Comparison of ENCODE assay signal across 22 cellular contexts in the genomic region with DNA sequence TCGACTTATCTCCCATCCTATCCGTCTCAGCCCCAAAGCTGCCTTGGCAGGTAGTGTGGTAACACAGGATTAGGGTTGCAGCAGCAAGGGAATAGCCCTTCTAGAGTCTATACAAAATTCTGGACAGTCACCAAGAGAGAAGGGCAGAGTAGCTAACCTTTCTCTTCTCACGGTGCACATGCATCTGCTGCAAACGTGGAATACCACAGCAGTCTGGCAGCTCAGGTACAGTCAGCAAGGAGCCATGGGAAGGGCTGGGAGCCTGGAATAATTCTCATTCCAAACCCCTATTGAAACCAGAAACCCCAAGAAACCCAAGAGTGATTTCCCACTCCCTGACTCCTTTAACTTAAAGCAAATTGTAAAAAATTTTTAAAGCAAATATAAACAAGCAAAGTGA.
DNase-seq lines count a peak whose midpoint lies in the region; ATAC-seq, FAIRE-seq and TF ChIP-seq lines count a peak whose summit lies in the region.
"Had no signal": no experiment of that assay in that cellular context is flagged by ENCODE, and none has a peak within 500 bp of the region (broad histone marks: within the 10 kb centered on the region; RNA-seq: fewer than 3 reads in every experiment).

No MANE protein-coding gene starts in this region.

- TF ChIP-seq RAD21 in K562 (CRISPR knock-in tag; conservative IDR thresholded peaks at IDR 0.05 in 1 of 2, IDR thresholded peaks at IDR 0.05 in 1 of 2) = no peak

- CTCF ChIA-PET in K562 (lab: Yijun Ruan, JAX; ENCODE audit: low intra/inter-chr PET ratio) = no interaction called here

- no peaks in the 10 kb centered on the region; a peak in 1 of 5 replicates for H3K4me1 ChIP-seq in K562 (replicated peaks in 1 of 2; ENCODE audit: control insufficient read depth in 2 of 2, insufficient read depth in 2 of 2, low read length in 2 of 2)
- H3K4me1 ChIP-seq: BE2C had no signal

- no peak for FAIRE-seq in K562 (lab: Jason Lieb, UNC)
- FAIRE-seq: A204.1, G401.6, GM12891, GM19239 had no signal

- H3K79me2 ChIP-seq in K562 (ENCODE audit: control insufficient read depth, insufficient read depth, low read length) = no peaks in the 10 kb centered on the region

- peak; percentile 48 for DNase-seq in NCI-H82 (lab: John Stamatoyannopoulos, UW)
- DNase-seq in K562 (ENCODE audit: extremely low read depth in 1 of 4, low spot score in 3 of 4) = no peak
- no peak for DNase-seq in neural crest cell (ENCODE audit: low read depth, low spot score)
- DNase-seq in activated CD8-positive, alpha-beta memory T cell treated with anti-CD3 and anti-CD28 coated beads, Interleukin-2, amount 50 U/mL, for 48 hours = no peak
- no peak for DNase-seq in D341Med (ENCODE audit: low spot score)
- no peak for DNase-seq in activated naive CD8-positive, alpha-beta T cell treated with anti-CD3 and anti-CD28 coated beads for 36 hours
- DNase-seq: ACHN; BE2C; C1 segment of cervical spinal cord; CD4-positive, CD25-positive, alpha-beta regulatory T cell; CD8-positive, alpha-beta memory T cell; DMS 273 treated with DMSO at 0.1 percent for 48 hours; GM23248; H7; HFFc6 had no signal

- H4K20me1 ChIP-seq in K562 (replicated peaks; ENCODE audit: control insufficient read depth, insufficient read depth, low read length) = no peaks in the 10 kb centered on the region

- H3K27me3 Mint-ChIP-seq in neural crest cell (ENCODE audit: low read depth) = peaks cover 6% of the 10 kb centered on the region
- H3K27me3 Mint-ChIP-seq in activated naive CD8-positive, alpha-beta T cell treated with anti-CD3 and anti-CD28 coated beads for 36 hours = peaks cover 11% of the 10 kb centered on the region
- H3K27me3 Mint-ChIP-seq: CD4-positive, CD25-positive, alpha-beta regulatory T cell had no signal

- no TSS peak for BruUV-seq in K562 (replicated peaks; lab: Mats Ljungman, UMichigan)

- H3K9me3 Mint-ChIP-seq in neural crest cell = no peaks in the 10 kb centered on the region
- no peaks in the 10 kb centered on the region for H3K9me3 Mint-ChIP-seq in activated naive CD8-positive, alpha-beta T cell treated with anti-CD3 and anti-CD28 coated beads for 36 hours

- no peaks in the 10 kb centered on the region for H3K36me3 Mint-ChIP-seq in neural crest cell (ENCODE audit: low read depth)
- H3K36me3 Mint-ChIP-seq in activated naive CD8-positive, alpha-beta T cell treated with anti-CD3 and anti-CD28 coated beads for 36 hours = no peaks in the 10 kb centered on the region
- H3K36me3 Mint-ChIP-seq: CD4-positive, CD25-positive, alpha-beta regulatory T cell; CD8-positive, alpha-beta memory T cell had no signal

- POLR2A ChIA-PET in K562 (lab: Yijun Ruan, JAX) = interaction anchor here (0.7 to 1.1 kb wide), 2 partner anchors 30 to 671 kb away, joined by 3 read pairs; no protein-coding TSS in a partner anchor

- intact Hi-C loops in K562 (cut with micrococcal nuclease) = no loop called here

- H3K27me3 ChIP-seq in K562 (ENCODE audit: control insufficient read depth in 2 of 2, insufficient read depth in 2 of 2, low read length in 2 of 2) = no peaks in the 10 kb centered on the region; a peak in 1 of 5 replicates
- H3K27me3 ChIP-seq: BE2C had no signal

- in situ Hi-C loops in K562 (cut with MboI) = no loop called here

- peak; percentile 38 for ATAC-seq in K562
- ATAC-seq in activated CD4-positive, CD25-positive, alpha-beta regulatory T cell treated with anti-CD3 and anti-CD28 coated beads, Interleukin-2, amount 50 U/mL, for 24 hours = no peak
- ATAC-seq: HCT116 had no signal

- no peak for TF ChIP-seq POLR2A in K562 (conservative IDR thresholded peaks at IDR 0.05)

- no peak overlapping the region for H3K4me3 ChIP-seq in K562
- H3K4me3 ChIP-seq: GM23248 had no signal

- no peak for TF ChIP-seq CTCF in K562 (IDR thresholded peaks at IDR 0.05 in 2 of 3, conservative IDR thresholded peaks at IDR 0.05 in 1 of 3; ENCODE audit: insufficient read depth in 2 of 3, low read depth in 1 of 3, low read length in 3 of 3)
- no peak for TF ChIP-seq CTCF in neural crest cell (conservative IDR thresholded peaks at IDR 0.05)

- H3K9me1 ChIP-seq in K562 (ENCODE audit: control insufficient read depth, insufficient read depth, low read length) = no peaks in the 10 kb centered on the region

- no peak overlapping the region for H3K9ac ChIP-seq in K562 (ENCODE audit: insufficient read depth in 1 of 2, low read depth in 2 of 2, low read length in 2 of 2)
- H3K9ac ChIP-seq: GM23248 had no signal

- WGBS in K562 (ENCODE audit: insufficient coverage, low coverage, missing lambda C conversion rate) = 2% methylated on average over 4 of the region's 4 CpGs

- no peaks in the 10 kb centered on the region for H3K9me3 ChIP-seq in K562 (replicated peaks; ENCODE audit: control insufficient read depth, insufficient read depth, low read depth, low read length)
- H3K9me3 ChIP-seq: BE2C had no signal

- no peak for TF ChIP-seq EP300 in K562 (IDR thresholded peaks at IDR 0.05; ENCODE audit: low read length)

- no peaks in the 10 kb centered on the region for H3K36me3 ChIP-seq in K562 (ENCODE audit: control insufficient read depth, insufficient read depth, low read length)
- H3K36me3 ChIP-seq: BE2C had no signal

- no peak overlapping the region for H3K27ac ChIP-seq in K562 (ENCODE audit: extremely low read depth, low read depth, low read length)
- H3K27ac ChIP-seq: GM23248, HL-60 had no signal

- H2AFZ ChIP-seq in K562 (ENCODE audit: low read depth, low read length) = no peak overlapping the region
- H2AFZ ChIP-seq: GM23248 had no signal

- peak overlapping the region; percentile 90 for H3K27ac Mint-ChIP-seq in neural crest cell (ENCODE audit: unreplicated experiment)
- no peak overlapping the region for H3K27ac Mint-ChIP-seq in activated naive CD8-positive, alpha-beta T cell treated with anti-CD3 and anti-CD28 coated beads for 36 hours
- H3K27ac Mint-ChIP-seq: CD4-positive, CD25-positive, alpha-beta regulatory T cell; CD8-positive, alpha-beta memory T cell; HFFc6 had no signal

- H3K4me2 ChIP-seq in K562 (ENCODE audit: insufficient read depth, low read length) = no peak overlapping the region

- no peak overlapping the region for H3K4me3 Mint-ChIP-seq in neural crest cell
- H3K4me3 Mint-ChIP-seq in activated naive CD8-positive, alpha-beta T cell treated with anti-CD3 and anti-CD28 coated beads for 36 hours = no peak overlapping the region
- H3K4me3 Mint-ChIP-seq: CD4-positive, CD25-positive, alpha-beta regulatory T cell; CD8-positive, alpha-beta memory T cell; HFFc6 had no signal

- peaks cover 6% of the 10 kb centered on the region for H3K4me1 Mint-ChIP-seq in neural crest cell
- H3K4me1 Mint-ChIP-seq in activated naive CD8-positive, alpha-beta T cell treated with anti-CD3 and anti-CD28 coated beads for 36 hours = no peaks in the 10 kb centered on the region
- H3K4me1 Mint-ChIP-seq: CD4-positive, CD25-positive, alpha-beta regulatory T cell; CD8-positive, alpha-beta memory T cell had no signal

TF ChIP-seq in K562, 482 proteins besides CTCF, POLR2A, EP300 and RAD21 (continues in another document):
- TF ChIP-seq HIVEP1 (CRISPR knock-in tag; IDR thresholded peaks at IDR 0.05) = no peak
- TF ChIP-seq SOX6 (IDR thresholded peaks at IDR 0.05) = no peak
- no peak for TF ChIP-seq E2F3 (CRISPR knock-in tag; IDR thresholded peaks at IDR 0.05)
- TF ChIP-seq, protein P1, sequence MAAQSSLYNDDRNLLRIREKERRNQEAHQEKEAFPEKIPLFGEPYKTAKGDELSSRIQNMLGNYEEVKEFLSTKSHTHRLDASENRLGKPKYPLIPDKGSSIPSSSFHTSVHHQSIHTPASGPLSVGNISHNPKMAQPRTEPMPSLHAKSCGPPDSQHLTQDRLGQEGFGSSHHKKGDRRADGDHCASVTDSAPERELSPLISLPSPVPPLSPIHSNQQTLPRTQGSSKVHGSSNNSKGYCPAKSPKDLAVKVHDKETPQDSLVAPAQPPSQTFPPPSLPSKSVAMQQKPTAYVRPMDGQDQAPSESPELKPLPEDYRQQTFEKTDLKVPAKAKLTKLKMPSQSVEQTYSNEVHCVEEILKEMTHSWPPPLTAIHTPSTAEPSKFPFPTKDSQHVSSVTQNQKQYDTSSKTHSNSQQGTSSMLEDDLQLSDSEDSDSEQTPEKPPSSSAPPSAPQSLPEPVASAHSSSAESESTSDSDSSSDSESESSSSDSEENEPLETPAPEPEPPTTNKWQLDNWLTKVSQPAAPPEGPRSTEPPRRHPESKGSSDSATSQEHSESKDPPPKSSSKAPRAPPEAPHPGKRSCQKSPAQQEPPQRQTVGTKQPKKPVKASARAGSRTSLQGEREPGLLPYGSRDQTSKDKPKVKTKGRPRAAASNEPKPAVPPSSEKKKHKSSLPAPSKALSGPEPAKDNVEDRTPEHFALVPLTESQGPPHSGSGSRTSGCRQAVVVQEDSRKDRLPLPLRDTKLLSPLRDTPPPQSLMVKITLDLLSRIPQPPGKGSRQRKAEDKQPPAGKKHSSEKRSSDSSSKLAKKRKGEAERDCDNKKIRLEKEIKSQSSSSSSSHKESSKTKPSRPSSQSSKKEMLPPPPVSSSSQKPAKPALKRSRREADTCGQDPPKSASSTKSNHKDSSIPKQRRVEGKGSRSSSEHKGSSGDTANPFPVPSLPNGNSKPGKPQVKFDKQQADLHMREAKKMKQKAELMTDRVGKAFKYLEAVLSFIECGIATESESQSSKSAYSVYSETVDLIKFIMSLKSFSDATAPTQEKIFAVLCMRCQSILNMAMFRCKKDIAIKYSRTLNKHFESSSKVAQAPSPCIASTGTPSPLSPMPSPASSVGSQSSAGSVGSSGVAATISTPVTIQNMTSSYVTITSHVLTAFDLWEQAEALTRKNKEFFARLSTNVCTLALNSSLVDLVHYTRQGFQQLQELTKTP (IDR thresholded peaks at IDR 0.05; ENCODE audit: low read depth in 1 of 2, partially characterized antibody in 2 of 2) = no peak
- TF ChIP-seq ZNF507 (tag; conservative IDR thresholded peaks at IDR 0.05) = no peak
- no peak for TF ChIP-seq SMARCB1 (IDR thresholded peaks at IDR 0.05; ENCODE audit: insufficient read length, low read depth)
- TF ChIP-seq CREBBP (IDR thresholded peaks at IDR 0.05; ENCODE audit: low read depth, low read length) = no peak
- no peak for TF ChIP-seq ZNF212 (CRISPR knock-in tag; IDR thresholded peaks at IDR 0.05)
- TF ChIP-seq ZNF184 (CRISPR knock-in tag; IDR thresholded peaks at IDR 0.05) = no peak
- TF ChIP-seq, protein P2, sequence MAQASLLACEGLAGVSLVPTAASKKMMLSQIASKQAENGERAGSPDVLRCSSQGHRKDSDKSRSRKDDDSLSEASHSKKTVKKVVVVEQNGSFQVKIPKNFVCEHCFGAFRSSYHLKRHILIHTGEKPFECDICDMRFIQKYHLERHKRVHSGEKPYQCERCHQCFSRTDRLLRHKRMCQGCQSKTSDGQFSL (CRISPR knock-in tag; IDR thresholded peaks at IDR 0.05) = no peak
- TF ChIP-seq, protein P2 (tag; IDR thresholded peaks at IDR 0.05) = no peak
- no peak for TF ChIP-seq SRSF7 (optimal IDR thresholded peaks at IDR 0.05; ENCODE audit: low read depth, low read length)
- TF ChIP-seq CHD4 (IDR thresholded peaks at IDR 0.05; ENCODE audit: insufficient read depth, insufficient replicate concordance, low read depth, low read length, poor library complexity, severe bottlenecking) = no peak
